In genomic region chr6:1406306-1407058, GRCh38 we compare ENCODE assay signal across 19 cellular contexts. TPM values are rescaled to one million over a fixed set of nuclear protein-coding genes. Genes with fewer than 3 reads are reported as not detected.
DNase-seq lines count a peak whose midpoint lies in the region; ATAC-seq, FAIRE-seq and TF ChIP-seq lines count a peak whose summit lies in the region.
"Had no signal": no experiment of that assay in that cellular context is flagged by ENCODE, and none has a peak within 500 bp of the region (broad histone marks: within the 10 kb centered on the region; RNA-seq: fewer than 3 reads in every experiment).

No MANE protein-coding gene starts in this region.

- DNase-seq in AG10803 (ENCODE audit: low read depth), result peak; percentile 72
- DNase-seq in HFFc6, result peak; percentile 57
- peak; percentile 90 for DNase-seq in adipocyte (ENCODE audit: low read depth)
- DNase-seq in iris pigment epithelial cell (ENCODE audit: low read depth), result peak; percentile 82
- no peak for DNase-seq in HuH-7.5 (ENCODE audit: low spot score)
- DNase-seq in frontal cortex (ENCODE audit: low spot score in 2 of 2), result no peak
- no peak for DNase-seq in activated naive CD4-positive, alpha-beta T cell treated with anti-CD3 and anti-CD28 coated beads for 36 hours
- DNase-seq: activated gamma-delta T cell treated with Interleukin-2 at 50 U/mL for 16 hours; C1 segment of cervical spinal cord; central memory CD4-positive, alpha-beta T cell; DND-41; NCI-H1105; NCI-H2171 treated with DMSO at 0.1 percent for 48 hours; ovary had no signal

- no peaks in the 10 kb centered on the region for H3K9me3 ChIP-seq in adipocyte (ENCODE audit: control insufficient read depth, low read length)
- H3K9me3 ChIP-seq: ovary had no signal

- TF ChIP-seq CTCF in AG10803 (conservative IDR thresholded peaks at IDR 0.05; ENCODE audit: low read length) (no peak), HFFc6 (IDR thresholded peaks at IDR 0.05) (peak; percentile 59)

- H3K27me3 Mint-ChIP-seq in HFFc6 (ENCODE audit: insufficient read depth), result no peaks in the 10 kb centered on the region
- H3K27me3 Mint-ChIP-seq in activated naive CD4-positive, alpha-beta T cell treated with anti-CD3 and anti-CD28 coated beads for 36 hours (ENCODE audit: low read depth), result peaks cover 13% of the 10 kb centered on the region

- ATAC-seq in GM19467 (IDR thresholded peaks at IDR 0.05; ENCODE audit: unreplicated experiment), result no peak
- ATAC-seq: heart left ventricle, SK-N-SH treated with all-trans-retinoic acid at 6 μM for 48 hours had no signal

- no peaks in the 10 kb centered on the region for H3K36me3 ChIP-seq in adipocyte (ENCODE audit: control insufficient read depth, insufficient read depth, low read length, severe bottlenecking)
- H3K36me3 ChIP-seq: heart left ventricle, ovary had no signal

- FAIRE-seq in frontal cortex (lab: Jason Lieb, UNC), result no peak
- FAIRE-seq: endometrium, keratinocyte had no signal

- no peaks in the 10 kb centered on the region for H3K9me3 Mint-ChIP-seq in HFFc6
- H3K9me3 Mint-ChIP-seq in activated naive CD4-positive, alpha-beta T cell treated with anti-CD3 and anti-CD28 coated beads for 36 hours, result no peaks in the 10 kb centered on the region

- peaks cover 5% of the 10 kb centered on the region for H3K27me3 ChIP-seq in adipocyte (replicated peaks; ENCODE audit: control insufficient read depth, insufficient read depth, low read length)
- H3K27me3 ChIP-seq: ovary had no signal

- H3K4me3 ChIP-seq in AG10803 (ENCODE audit: low read length) (no peak overlapping the region), adipocyte (ENCODE audit: low read length) (peak overlapping the region; percentile 9)
- H3K4me3 ChIP-seq: heart left ventricle, ovary had no signal

- peak overlapping the region; percentile 60 for H3K27ac Mint-ChIP-seq in HFFc6
- no peak overlapping the region for H3K27ac Mint-ChIP-seq in activated naive CD4-positive, alpha-beta T cell treated with anti-CD3 and anti-CD28 coated beads for 36 hours

- peaks cover 20% of the 10 kb centered on the region for H3K4me1 ChIP-seq in adipocyte (ENCODE audit: control insufficient read depth, insufficient read depth, low read length)
- H3K4me1 ChIP-seq: heart left ventricle had no signal

- intact Hi-C loops in activated naive CD4-positive, alpha-beta T cell treated with anti-CD3 and anti-CD28 coated beads for 36 hours (cut with micrococcal nuclease), result no loop called here

- H3K4me3 Mint-ChIP-seq in HFFc6, result peak overlapping the region; percentile 60
- no peak overlapping the region for H3K4me3 Mint-ChIP-seq in activated naive CD4-positive, alpha-beta T cell treated with anti-CD3 and anti-CD28 coated beads for 36 hours

- H3K9ac ChIP-seq in adipocyte (ENCODE audit: low read length), result no peak overlapping the region

- CTCF ChIA-PET in activated naive CD4-positive, alpha-beta T cell treated with anti-CD3 and anti-CD28 coated beads for 36 hours (lab: Charles Lee), result interaction anchor here (0.8 kb wide), 1 partner anchor 31 kb away, joined by 3 read pairs; no protein-coding TSS in a partner anchor

- H3K36me3 Mint-ChIP-seq in HFFc6 (ENCODE audit: low read depth), result no peaks in the 10 kb centered on the region
- no peaks in the 10 kb centered on the region for H3K36me3 Mint-ChIP-seq in activated naive CD4-positive, alpha-beta T cell treated with anti-CD3 and anti-CD28 coated beads for 36 hours (ENCODE audit: low read depth)

- H3K4me1 Mint-ChIP-seq in HFFc6 (ENCODE audit: low read depth), result peaks cover 20% of the 10 kb centered on the region
- no peaks in the 10 kb centered on the region for H3K4me1 Mint-ChIP-seq in activated naive CD4-positive, alpha-beta T cell treated with anti-CD3 and anti-CD28 coated beads for 36 hours (ENCODE audit: low read depth)

RNA-seq across cellular contexts. Expression of gene FOXF2, which starts 17.1 kb away (rescaled TPM):
- 10 to 100 TPM; 15.4 to 31.8 (median 29.5) TPM for total RNA-seq in HFFc6 (2021; fragmentation: NEBNext Ultra II Directional; extraction: Animal tissue kit (Norgen Biotek cat#: 25700))
- total RNA-seq in frontal cortex, result 1.2 TPM
- not detected for total RNA-seq in activated naive CD4-positive, alpha-beta T cell treated with anti-CD3 and anti-CD28 coated beads for 36 hours

Comparison
In these comparisons a context has a peak if more than half of its experiments do, and no peak if none do; other contexts are left out.
1. DNase-seq: peak in AG10803 (single experiment), HFFc6 (single experiment), adipocyte (single experiment) and iris pigment epithelial cell (single experiment); none in HuH-7.5 (single experiment), frontal cortex (0 of 2) and activated naive CD4-positive, alpha-beta T cell treated with anti-CD3 and anti-CD28 coated beads for 36 hours (single experiment).